ENCODE assay signal across 20 cellular contexts in the genomic region with DNA sequence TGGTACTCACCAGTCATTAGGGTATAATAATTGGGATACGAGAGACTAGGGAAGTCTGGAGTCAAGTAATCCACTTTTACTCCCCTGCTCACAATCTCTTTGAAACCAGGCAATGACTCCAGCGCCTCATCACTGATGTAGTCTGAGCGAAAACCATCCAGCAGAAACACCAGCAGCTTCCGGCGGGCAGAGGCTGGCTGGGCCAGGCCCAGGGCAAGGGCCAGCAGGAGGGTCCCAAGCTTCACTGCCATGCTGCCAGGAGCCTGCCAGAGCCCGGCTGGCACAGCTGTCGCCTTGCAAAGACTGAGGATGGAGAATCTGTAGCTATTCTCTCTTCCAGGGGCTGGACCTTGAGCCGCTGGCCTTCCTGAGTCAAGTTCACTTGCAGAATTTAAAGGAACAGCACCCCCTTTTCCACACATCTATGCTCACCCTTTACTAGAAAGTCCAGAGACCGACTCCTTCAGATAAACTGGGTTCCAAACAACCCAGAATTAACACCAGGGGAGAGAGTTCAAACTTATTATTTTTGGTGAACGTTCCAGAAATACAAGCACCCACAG. TPM values are rescaled to one million over a fixed set of nuclear protein-coding genes. Genes with fewer than 3 reads are reported as not detected.
DNase-seq lines count a peak whose midpoint lies in the region; ATAC-seq, FAIRE-seq and TF ChIP-seq lines count a peak whose summit lies in the region.
"Had no signal": no experiment of that assay in that cellular context is flagged by ENCODE, and none has a peak within 500 bp of the region (broad histone marks: within the 10 kb centered on the region; RNA-seq: fewer than 3 reads in every experiment).

A gene (minus strand): TSS at position 305 of the 563 bp plus-strand sequence. CDS start 54 bp downstream, at position 251.

- H3K27me3 ChIP-seq in H1 (replicated peaks in 1 of 4; ENCODE audit: control insufficient read depth in 3 of 4, extremely low read depth in 1 of 4, insufficient read depth in 3 of 4, low read length in 3 of 4), result no peaks in the 10 kb centered on the region
- no peaks in the 10 kb centered on the region for H3K27me3 ChIP-seq in ovary
- H3K27me3 ChIP-seq in tibial nerve, result no peaks in the 10 kb centered on the region
- H3K27me3 ChIP-seq: BLaER1 treated with 17β-estradiol and CSF1 and Interleukin-3, amounts not matched to agents 10 nM and 100 nM had no signal

- no peak within 1 kb of the TSS for H3K18ac ChIP-seq in H1 (ENCODE audit: extremely low read depth, low read length)

- FAIRE-seq in H1 (lab: Jason Lieb, UNC), result no peak
- FAIRE-seq: GM12891 had no signal

- H3K23ac ChIP-seq in H1 (ENCODE audit: insufficient read length), result no peak within 1 kb of the TSS

- no peaks in the 10 kb centered on the region for H3K79me2 ChIP-seq in H1 (ENCODE audit: control insufficient read depth in 1 of 2, insufficient read depth in 2 of 2, low read length in 2 of 2)

- H4K91ac ChIP-seq in H1 (replicated peaks; ENCODE audit: insufficient read length, low read length), result no peak within 1 kb of the TSS

- H3K4me1 ChIP-seq in H1 (replicated peaks in 1 of 4; ENCODE audit: control insufficient read depth in 3 of 4, insufficient read depth in 4 of 4, low read length in 3 of 4) (0 out of 7 replicates have a peak, but pooled peaks cover 0 to 4% (median 0%) of the 10 kb centered on the region in 4 experiments), ovary (ENCODE audit: insufficient read depth) (peaks cover 4% of the 10 kb centered on the region), tibial nerve (peaks cover 0 to 14% (median 0%) of the 10 kb centered on the region in 4 donors)
- H3K4me1 ChIP-seq: BLaER1 treated with 17β-estradiol and CSF1 and Interleukin-3, amounts not matched to agents 10 nM and 100 nM had no signal

- H2AFZ ChIP-seq in H1 (ENCODE audit: low read length), result peak within 1 kb of the TSS; percentile 27

- H3K4me2 ChIP-seq in H1 (ENCODE audit: insufficient read depth in 1 of 2, low read depth in 2 of 2, low read length in 2 of 2), result no peak within 1 kb of the TSS
- H3K4me2 ChIP-seq: BLaER1 treated with 17β-estradiol and CSF1 and Interleukin-3, amounts not matched to agents 10 nM and 100 nM had no signal

- H3K4me3 ChIP-seq in H1 (ENCODE audit: extremely low read depth in 1 of 4, insufficient read depth in 2 of 4, low read depth in 3 of 4, low read length in 4 of 4), result no peak within 1 kb of the TSS
- peak within 1 kb of the TSS; percentile 27 for H3K4me3 ChIP-seq in ovary
- H3K4me3 ChIP-seq in tibial nerve, result peak within 1 kb of the TSS in 2 of 4 donors; percentile 22 to 52
- H3K4me3 ChIP-seq: BLaER1 treated with 17β-estradiol and CSF1 and Interleukin-3, amounts not matched to agents 10 nM and 100 nM had no signal

- H4K5ac ChIP-seq in H1 (ENCODE audit: insufficient read length, low read depth, low read length), result no peak within 1 kb of the TSS

- H3K36me3 ChIP-seq in H1 (ENCODE audit: control insufficient read depth in 2 of 4, insufficient read depth in 4 of 4, low read length in 3 of 4) (no peaks in the 10 kb centered on the region), ovary (no peaks in the 10 kb centered on the region), tibial nerve (no peaks in the 10 kb centered on the region)
- H3K36me3 ChIP-seq: BLaER1 treated with 17β-estradiol and CSF1 and Interleukin-3, amounts not matched to agents 10 nM and 100 nM had no signal

- DNase-seq in H1 (ENCODE audit: low read depth in 1 of 2, low spot score in 2 of 2), result no peak
- peak; percentile 36 for DNase-seq in medulla oblongata (ENCODE audit: extremely low spot score)
- no peak for DNase-seq in ovary
- no peak for DNase-seq in tibial nerve (ENCODE audit: low spot score in 2 of 2)
- no peak for DNase-seq in globus pallidus (ENCODE audit: low spot score)
- DNase-seq in GF-D8 (lab: John Stamatoyannopoulos, UW), result no peak
- DNase-seq: Calu3; CD8-positive, alpha-beta T cell; GOT3; KG1; MV-4-11; NCI-H1694 treated with DMSO at 0.1 percent for 48 hours; NCI-H2107; NCI-H510A; NCI-H82; OCI-M1; Right ventricle myocardium superior had no signal

- H3K27ac ChIP-seq in H1 (ENCODE audit: low read depth, low read length) (no peak within 1 kb of the TSS), ovary (peak within 1 kb of the TSS in 1 of 2 donors; percentile 24), tibial nerve (peak within 1 kb of the TSS in 3 of 4 donors; percentile 16 to 63 (median 50))
- H3K27ac ChIP-seq: BLaER1 treated with 17β-estradiol and CSF1 and Interleukin-3, amounts not matched to agents 10 nM and 100 nM had no signal

- H2AK5ac ChIP-seq in H1 (ENCODE audit: low read depth, low read length), result no peak within 1 kb of the TSS

- TF ChIP-seq EP300 in H1 (IDR thresholded peaks at IDR 0.05; ENCODE audit: borderline replicate concordance in 1 of 2, low read depth in 2 of 2, low read length in 2 of 2), result no peak
- no peak for TF ChIP-seq EP300 in ovary (IDR thresholded peaks at IDR 0.05)
- TF ChIP-seq EP300 in tibial nerve (IDR thresholded peaks at IDR 0.05), result no peak

- no peak within 1 kb of the TSS; the same call in 1 of the 2 replicates for H4K8ac ChIP-seq in H1 (ENCODE audit: extremely low read depth, insufficient read depth, low read length)

- CTCF ChIA-PET in H1 (lab: Charles Lee; ENCODE audit: partially characterized antibody), result interaction anchor here (0.6 to 1.4 kb wide), 7 partner anchors 10 to 39 kb away, joined by 3 to 6 read pairs (median 3); no protein-coding TSS in a partner anchor

- H3K9me3 ChIP-seq in H1 (ENCODE audit: insufficient read depth in 2 of 2, low read depth in 1 of 2, low read length in 1 of 2) (no peaks in the 10 kb centered on the region), ovary (no peaks in the 10 kb centered on the region), tibial nerve (no peaks in the 10 kb centered on the region)

- TF ChIP-seq POLR2A in H1 (IDR thresholded peaks at IDR 0.05; ENCODE audit: control extremely low read depth in 1 of 2, low read depth in 2 of 2, low read length in 2 of 2), result no peak
- TF ChIP-seq POLR2A in ovary (IDR thresholded peaks at IDR 0.05), result no peak
- no peak for TF ChIP-seq POLR2A in tibial nerve (IDR thresholded peaks at IDR 0.05)

- POLR2A ChIA-PET in H1 (lab: Charles Lee; ENCODE audit: partially characterized antibody), result no interaction called here

- no peak for TF ChIP-seq RAD21 in H1 (IDR thresholded peaks at IDR 0.05 in 1 of 2, conservative IDR thresholded peaks at IDR 0.05 in 1 of 2; ENCODE audit: low read depth in 2 of 2, low read length in 2 of 2)

- no peak within 1 kb of the TSS for H2BK5ac ChIP-seq in H1 (ENCODE audit: low read depth, low read length)

- intact Hi-C loops in ovary (cut with DNase I), result no loop called here

- ATAC-seq in HG03565 (IDR thresholded peaks at IDR 0.05; ENCODE audit: unreplicated experiment), result no peak
- ATAC-seq: CD8-positive, alpha-beta T cell had no signal

- no peak within 1 kb of the TSS for H2BK20ac ChIP-seq in H1 (ENCODE audit: low read length)

- H4K20me1 ChIP-seq in H1 (replicated peaks in 1 of 2; ENCODE audit: control insufficient read depth in 1 of 2, insufficient read depth in 2 of 2, low read length in 2 of 2), result no peaks in the 10 kb centered on the region
- H4K20me1 ChIP-seq: BLaER1 treated with 17β-estradiol and CSF1 and Interleukin-3, amounts not matched to agents 10 nM and 100 nM had no signal

- no peaks in the 10 kb centered on the region; the same call in 1 of the 2 replicates for H3K23me2 ChIP-seq in H1 (ENCODE audit: low read depth, low read length)

- H3K79me1 ChIP-seq in H1 (ENCODE audit: low read depth, low read length), result no peaks in the 10 kb centered on the region

- 88% methylated on average over 10 of the region's 10 CpGs; no CpG with 5 or more reads in 1 of the 2 experiments for WGBS in H1 (ENCODE audit: extremely low coverage in 1 of 2, insufficient coverage in 1 of 2, insufficient read length in 1 of 2, insufficient replicate concordance in 2 of 2, low coverage in 1 of 2, low lambda C conversion rate in 2 of 2, missing lambda C conversion rate in 1 of 2), 2 experiments
- 23 to 46% (median 30%) methylated on average over 10 of the region's 10 CpGs for WGBS in ovary, 3 donors
- WGBS in tibial nerve, 2 donors, result 57 to 60% methylated on average over 10 of the region's 10 CpGs

- H3K14ac ChIP-seq in H1 (ENCODE audit: insufficient read length), result no peak within 1 kb of the TSS

- no peak within 1 kb of the TSS for H3K56ac ChIP-seq in H1 (replicated peaks; ENCODE audit: insufficient read length, low read depth, low read length)

- no peak within 1 kb of the TSS for H2BK12ac ChIP-seq in H1 (ENCODE audit: low read depth, low read length)

- no peak within 1 kb of the TSS for H3K9ac ChIP-seq in H1 (replicated peaks in 1 of 4; ENCODE audit: extremely low read depth in 1 of 4, low read depth in 3 of 4, low read length in 3 of 4)
- H3K9ac ChIP-seq: BLaER1 treated with 17β-estradiol and CSF1 and Interleukin-3, amounts not matched to agents 10 nM and 100 nM had no signal

- no peak within 1 kb of the TSS for H2BK120ac ChIP-seq in H1 (replicated peaks; ENCODE audit: low read depth, low read length)

- no peak within 1 kb of the TSS for H2BK15ac ChIP-seq in H1 (ENCODE audit: low read length)

- TF ChIP-seq CTCF in H1 (IDR thresholded peaks at IDR 0.05; ENCODE audit: control extremely low read depth in 1 of 3, insufficient read depth in 1 of 3, low read depth in 1 of 3, low read length in 3 of 3) (no peak), ovary (IDR thresholded peaks at IDR 0.05) (no peak), tibial nerve (IDR thresholded peaks at IDR 0.05) (no peak)

- no peak within 1 kb of the TSS for H3K4ac ChIP-seq in H1 (replicated peaks; ENCODE audit: insufficient read length, low read depth, low read length)

TF ChIP-seq in H1, 55 proteins besides CTCF, POLR2A, EP300 and RAD21:
- no peak for TF ChIP-seq CEBPB (IDR thresholded peaks at IDR 0.05; ENCODE audit: low read depth, low read length)
- no peak for TF ChIP-seq CHD2 (IDR thresholded peaks at IDR 0.05; ENCODE audit: low read length)
- TF ChIP-seq, protein P1, sequence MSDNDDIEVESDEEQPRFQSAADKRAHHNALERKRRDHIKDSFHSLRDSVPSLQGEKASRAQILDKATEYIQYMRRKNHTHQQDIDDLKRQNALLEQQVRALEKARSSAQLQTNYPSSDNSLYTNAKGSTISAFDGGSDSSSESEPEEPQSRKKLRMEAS (IDR thresholded peaks at IDR 0.05), result no peak
- no peak for TF ChIP-seq SIX5 (IDR thresholded peaks at IDR 0.05; ENCODE audit: low read depth, low read length)

RNA-seq across cellular contexts. Expression of the gene that starts here (rescaled TPM):
- total RNA-seq in H1 (2021; fragmentation: NEBNext Ultra II Directional; extraction: Animal tissue kit (Norgen Biotek cat#: 25700)), result 0.20 and 0.23 TPM in 2 replicates
- polyA plus RNA-seq in H1 (2011; rRNA removed) (0.08 and 0.11 TPM in 2 replicates), ovary (10 to 100 TPM in 1 of 2 donors, 1 to 10 TPM in 1; 9.4 to 11.3 TPM)
- 0.12 TPM for polyA plus RNA-seq in H1 (2011; cell fraction: cytosol; rRNA removed)
- polyA plus RNA-seq in H1 (2011; cell fraction: nucleus; rRNA removed), result 0.11 TPM
- 0.07 to 0.23 TPM (median 0.18 TPM) in 3 of 4 replicates, not detected in the other for polyA plus RNA-seq in H1 (2012, experiment 1 of 2)
- 0.08 TPM for polyA plus RNA-seq in H1 (2012, experiment 2 of 2)
- polyA plus RNA-seq in H1 (2013, experiment 1 of 2), result 0.20 TPM
- polyA plus RNA-seq in H1 (2013, experiment 2 of 2), result 0.11 TPM
- 0.19 and 0.22 TPM in 2 replicates for polyA minus RNA-seq in H1 (2011; rRNA and poly(A)+ RNA removed)
- not detected for polyA minus RNA-seq in H1 (2011; cell fraction: cytosol; rRNA and poly(A)+ RNA removed)
- 0.40 TPM for polyA minus RNA-seq in H1 (2011; cell fraction: nucleus; rRNA and poly(A)+ RNA removed)
- total RNA-seq in ovary (10 to 100 TPM in 3 of 7 donors, 1 to 10 TPM in 4; 1.7 to 20.8 (median 6.4) TPM), tibial nerve (10 to 100 TPM; 12.6 to 42.6 (median 30.3) TPM)
- total RNA-seq: Calu3; CD8-positive, alpha-beta T cell; Right ventricle myocardium superior had no signal

Comparison
In these comparisons a context has a peak if more than half of its experiments do, and no peak if none do; other contexts are left out.
1. RNA of the gene that starts here (polyA plus RNA-seq): 9.4 to 11.3 TPM in ovary; 0.07 to 0.23 TPM in H1; every median in the first group is over 4 times any median in the second.